In the genomic region with DNA sequence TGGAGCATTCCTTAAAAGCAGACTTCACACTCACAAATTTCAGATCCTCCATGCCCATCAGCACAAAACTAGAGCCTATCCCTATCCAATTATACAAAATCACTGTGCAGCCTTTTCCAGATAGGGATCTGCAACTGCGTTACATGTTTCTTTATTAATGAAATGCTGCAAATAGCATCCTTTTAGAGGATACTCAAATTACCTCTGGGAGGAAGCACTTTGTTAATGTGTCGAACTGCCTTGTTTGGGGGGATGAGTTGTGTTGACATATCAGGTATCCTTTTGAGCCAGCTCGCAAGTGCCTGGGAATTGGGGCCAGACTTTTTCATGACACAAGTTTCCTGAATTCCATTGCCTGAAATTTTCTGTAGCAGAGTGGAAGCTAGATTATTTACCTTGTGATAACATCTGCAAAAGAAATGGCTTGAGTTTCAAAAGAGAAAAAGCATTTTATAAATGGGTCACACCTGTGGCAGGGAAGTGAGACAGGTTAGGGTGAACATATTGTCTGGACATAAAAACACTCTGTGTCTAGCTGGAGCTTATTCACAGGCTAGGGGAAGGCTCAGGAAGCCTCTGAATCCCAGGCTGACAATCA, we compare ENCODE assay signal across 13 cellular contexts.
DNase-seq lines count a peak whose midpoint lies in the region; TF ChIP-seq lines count a peak whose summit lies in the region.
"Had no signal": no experiment of that assay in that cellular context is flagged by ENCODE, and none has a peak within 500 bp of the region (broad histone marks: within the 10 kb centered on the region; RNA-seq: fewer than 3 reads in every experiment).

No MANE protein-coding gene starts in this region.

- no peak overlapping the region for H3K18ac ChIP-seq in H9 (ENCODE audit: insufficient read length, low read depth, low read length)

- H3K4me2 ChIP-seq in H9 (ENCODE audit: insufficient read depth, insufficient read length, low read length): no peak overlapping the region

- H3K9ac ChIP-seq in H9 (ENCODE audit: extremely low read depth, insufficient read length, low read length): no peak overlapping the region

- H3K36me3 ChIP-seq in esophagus muscularis mucosa: no peaks in the 10 kb centered on the region

- no peaks in the 10 kb centered on the region for H3K27me3 Mint-ChIP-seq in H9 (ENCODE audit: low read depth)
- H3K27me3 Mint-ChIP-seq: B cell had no signal

- no peak for TF ChIP-seq EP300 in esophagus muscularis mucosa (IDR thresholded peaks at IDR 0.05)

- H2BK15ac ChIP-seq in H9 (ENCODE audit: low read depth, low read length): no peak overlapping the region

- H3K9me3 Mint-ChIP-seq in H9: no peaks in the 10 kb centered on the region

- no peaks in the 10 kb centered on the region; the same call in 1 of the 2 replicates for H3K4me1 ChIP-seq in H9 (ENCODE audit: insufficient read depth, low read length)
- peaks cover 0 to 10% (median 5%) of the 10 kb centered on the region in 4 donors for H3K4me1 ChIP-seq in esophagus muscularis mucosa

- H3K23ac ChIP-seq in H9 (ENCODE audit: insufficient read length, low read depth, low read length): no peak overlapping the region

- H3K27ac ChIP-seq in H9 (ENCODE audit: insufficient read length, low read depth, low read length) (no peak overlapping the region), esophagus muscularis mucosa (replicated peaks in 1 of 4) (no peak overlapping the region)

- H3K14ac ChIP-seq in H9 (ENCODE audit: insufficient read depth, low read length): no peak overlapping the region

- H2BK12ac ChIP-seq in H9 (ENCODE audit: insufficient read length, low read depth, low read length): no peak overlapping the region

- H3K23me2 ChIP-seq in H9 (ENCODE audit: insufficient read length, low read depth, low read length, poor library complexity, severe bottlenecking): no peaks in the 10 kb centered on the region

- DNase-seq in DMS153 treated with DMSO at 0.1 percent for 48 hours (lab: John Stamatoyannopoulos, UW; ENCODE audit: unreplicated experiment): peak; percentile 27
- no peak for DNase-seq in H9
- DNase-seq in NCI-H69 (lab: John Stamatoyannopoulos, UW): peak; percentile 89
- DNase-seq in esophagus muscularis mucosa (ENCODE audit: extremely low spot score): peak; percentile 12
- DNase-seq in Kasumi-1 (lab: John Stamatoyannopoulos, UW): no peak
- DNase-seq in RKO (ENCODE audit: low spot score): no peak
- no peak for DNase-seq in DMS79 (lab: John Stamatoyannopoulos, UW)
- DNase-seq: CD8-positive, alpha-beta T cell; EL; GOT3; NCI-H1930 had no signal

- no peaks in the 10 kb centered on the region for H3K9me3 ChIP-seq in H9 (ENCODE audit: control insufficient read depth, low read depth, low read length)
- no peaks in the 10 kb centered on the region for H3K9me3 ChIP-seq in esophagus muscularis mucosa

- no peak overlapping the region for H3K56ac ChIP-seq in H9 (ENCODE audit: insufficient read length, low read depth, low read length)

- peak overlapping the region in 2 of 3 experiments; percentile 30 to 39; a peak in 4 of 7 replicates for H3K27ac Mint-ChIP-seq in H9
- H3K27ac Mint-ChIP-seq: B cell; CD8-positive, alpha-beta T cell; T-helper 2 cell treated with Interferon-gamma antibody and Interleukin-4, amounts not matched to agents 5 μg/mL and 100 μg/mL, for 36 hours had no signal

- H3K4me1 Mint-ChIP-seq in H9: peaks cover 29 to 36% of the 10 kb centered on the region in 2 experiments
- H3K4me1 Mint-ChIP-seq: B cell had no signal

- H4K20me1 ChIP-seq in H9 (ENCODE audit: control insufficient read depth, insufficient read depth, insufficient read length): no peaks in the 10 kb centered on the region

- H2BK20ac ChIP-seq in H9 (ENCODE audit: low read depth, low read length, poor library complexity, severe bottlenecking): no peak overlapping the region

- intact Hi-C loops in esophagus muscularis mucosa (cut with DNase I): no loop called here

- no peak overlapping the region for H3T11ph ChIP-seq in H9 (ENCODE audit: low read length)

- H3K79me2 ChIP-seq in H9 (ENCODE audit: insufficient read depth, low read length): no peaks in the 10 kb centered on the region

- no peaks in the 10 kb centered on the region for H3K27me3 ChIP-seq in H9 (ENCODE audit: insufficient read depth, low read length)
- no peaks in the 10 kb centered on the region for H3K27me3 ChIP-seq in esophagus muscularis mucosa

- no CpG with 5 or more reads among the region's 3 CpGs for WGBS in H9 (ENCODE audit: extremely low coverage, insufficient read length, low lambda C conversion rate)
- 74% methylated on average over 3 of the region's 3 CpGs for WGBS in esophagus muscularis mucosa

- no peak for TF ChIP-seq POLR2A in esophagus muscularis mucosa (IDR thresholded peaks at IDR 0.05; ENCODE audit: low read depth)

- TF ChIP-seq CTCF in H9 (conservative IDR thresholded peaks at IDR 0.05) (no peak), esophagus muscularis mucosa (IDR thresholded peaks at IDR 0.05) (no peak)

- H2AK5ac ChIP-seq in H9 (ENCODE audit: insufficient read length, low read length): no peak overlapping the region

- H3K4me3 ChIP-seq in esophagus muscularis mucosa: no peak overlapping the region

- no peaks in the 10 kb centered on the region for H3K79me1 ChIP-seq in H9 (ENCODE audit: insufficient read depth, low read depth, low read length, poor library complexity, severe bottlenecking)

- no peak overlapping the region for H3K4me3 Mint-ChIP-seq in H9
- H3K4me3 Mint-ChIP-seq: B cell; CD8-positive, alpha-beta T cell; T-helper 2 cell treated with Interferon-gamma antibody and Interleukin-4, amounts not matched to agents 5 μg/mL and 100 μg/mL, for 36 hours had no signal

- no peak overlapping the region for H3K4ac ChIP-seq in H9 (ENCODE audit: low read depth, low read length)

- H4K91ac ChIP-seq in H9 (ENCODE audit: insufficient read length, low read depth, low read length): no peak overlapping the region

- H2BK120ac ChIP-seq in H9 (ENCODE audit: low read depth, low read length, poor library complexity, severe bottlenecking): no peak overlapping the region

- H2AFZ ChIP-seq in H9 (ENCODE audit: low read length): no peak overlapping the region

- H2BK5ac ChIP-seq in H9 (ENCODE audit: insufficient read length, low read length): no peak overlapping the region

- H3K36me3 Mint-ChIP-seq in H9 (ENCODE audit: insufficient read depth in 1 of 3, low read depth in 3 of 3): 0 out of 7 replicates have a peak, but pooled peaks cover 0 to 2% (median 0%) of the 10 kb centered on the region in 3 experiments
- H3K36me3 Mint-ChIP-seq: CD8-positive, alpha-beta T cell had no signal

- no peak overlapping the region for H4K8ac ChIP-seq in H9 (replicated peaks; ENCODE audit: insufficient read length, low read depth, low read length)

- no peak overlapping the region for H4K5ac ChIP-seq in H9 (ENCODE audit: insufficient read length, low read depth, low read length)

Comparison
In these comparisons a context has a peak if more than half of its experiments do, and no peak if none do; other contexts are left out.
1. DNase-seq: peak in DMS153 treated with DMSO at 0.1 percent for 48 hours (single experiment), NCI-H69 (single experiment) and esophagus muscularis mucosa (single experiment); none in H9 (single experiment), Kasumi-1 (0 of 2), RKO (single experiment) and DMS79 (single experiment).